ENCODE assay signal across 10 cellular contexts in the genomic region with DNA sequence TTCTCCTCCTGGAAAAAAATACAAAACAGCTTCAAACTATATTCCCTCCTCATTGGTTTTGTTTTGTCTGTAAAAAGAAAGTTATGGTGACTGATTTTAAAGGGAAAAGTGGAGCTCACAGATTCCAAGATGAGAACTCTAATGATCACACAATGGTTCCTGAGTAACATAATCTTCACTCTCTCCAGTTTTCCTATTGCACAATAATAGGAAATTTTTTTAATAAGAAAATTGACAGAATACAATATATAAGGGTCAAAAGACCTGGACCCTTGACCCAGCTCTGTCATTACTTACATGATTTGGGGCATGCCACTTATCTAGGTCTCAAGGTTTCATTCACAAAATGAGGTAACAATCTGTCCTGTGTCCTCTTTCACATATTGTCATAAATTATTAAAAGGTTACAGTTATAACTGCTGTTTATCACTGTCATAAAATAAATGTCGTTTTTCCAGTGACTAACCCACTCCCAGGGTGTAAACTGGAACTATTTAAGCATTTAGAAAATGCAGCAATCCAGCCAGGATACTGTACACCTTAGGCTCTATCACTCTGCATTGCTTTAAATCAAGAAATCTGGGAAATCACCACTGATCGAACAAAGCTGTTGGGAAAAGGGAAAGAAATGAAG. TPM values are rescaled to one million over a fixed set of nuclear protein-coding genes. Genes with fewer than 3 reads are reported as not detected.
DNase-seq lines count a peak whose midpoint lies in the region; ATAC-seq and TF ChIP-seq lines count a peak whose summit lies in the region.
"Had no signal": no experiment of that assay in that cellular context is flagged by ENCODE, and none has a peak within 500 bp of the region (broad histone marks: within the 10 kb centered on the region; RNA-seq: fewer than 3 reads in every experiment).

No MANE protein-coding gene starts in this region.

- peak overlapping the region; percentile 91 for H3K27ac Mint-ChIP-seq in activated naive CD4-positive, alpha-beta T cell treated with anti-CD3 and anti-CD28 coated beads, Interleukin-2, amount 50 U/mL, for 24 hours
- peak overlapping the region; percentile 61 for H3K27ac Mint-ChIP-seq in activated T-helper 1 cell treated with anti-CD3 and anti-CD28 coated beads, Interleukin-12 subunit alpha, Interleukin-12 subunit beta, Interleukin-2, Interleukin-4 antibody, amounts not matched to agents 30 ng/mL and 10 ng/mL and 1 ng/mL, durations not matched to agents 14 hours and 24 hours and 36 hours
- peak overlapping the region; percentile 9 to 82 (median 68) for H3K27ac Mint-ChIP-seq in immature natural killer cell

- TF ChIP-seq EP300 in upper lobe of left lung (IDR thresholded peaks at IDR 0.05): no peak

- H3K27me3 ChIP-seq in upper lobe of left lung: no peaks in the 10 kb centered on the region

- peaks cover 29 to 54% (median 35%) of the 10 kb centered on the region in 4 donors for H3K4me1 ChIP-seq in upper lobe of left lung

- TF ChIP-seq CTCF in upper lobe of left lung (IDR thresholded peaks at IDR 0.05): no peak

- H3K9me3 ChIP-seq in upper lobe of left lung: no peaks in the 10 kb centered on the region

- peaks cover 11% of the 10 kb centered on the region for H3K36me3 Mint-ChIP-seq in activated naive CD4-positive, alpha-beta T cell treated with anti-CD3 and anti-CD28 coated beads, Interleukin-2, amount 50 U/mL, for 24 hours
- H3K36me3 Mint-ChIP-seq in activated T-helper 1 cell treated with anti-CD3 and anti-CD28 coated beads, Interleukin-12 subunit alpha, Interleukin-12 subunit beta, Interleukin-2, Interleukin-4 antibody, amounts not matched to agents 30 ng/mL and 10 ng/mL and 1 ng/mL, durations not matched to agents 14 hours and 24 hours and 36 hours (ENCODE audit: low read depth): peaks cover 34% of the 10 kb centered on the region
- H3K36me3 Mint-ChIP-seq in immature natural killer cell: peaks cover 3 to 16% (median 5%) of the 10 kb centered on the region in 3 donors

- no peaks in the 10 kb centered on the region for H3K9me3 Mint-ChIP-seq in activated naive CD4-positive, alpha-beta T cell treated with anti-CD3 and anti-CD28 coated beads, Interleukin-2, amount 50 U/mL, for 24 hours
- no peaks in the 10 kb centered on the region for H3K9me3 Mint-ChIP-seq in activated T-helper 1 cell treated with anti-CD3 and anti-CD28 coated beads, Interleukin-12 subunit alpha, Interleukin-12 subunit beta, Interleukin-2, Interleukin-4 antibody, amounts not matched to agents 30 ng/mL and 10 ng/mL and 1 ng/mL, durations not matched to agents 14 hours and 24 hours and 36 hours
- H3K9me3 Mint-ChIP-seq in immature natural killer cell: peaks cover 0 to 3% (median 0%) of the 10 kb centered on the region in 6 donors

- H3K4me3 Mint-ChIP-seq in activated naive CD4-positive, alpha-beta T cell treated with anti-CD3 and anti-CD28 coated beads, Interleukin-2, amount 50 U/mL, for 24 hours: peak overlapping the region; percentile 74
- peak overlapping the region; percentile 91 for H3K4me3 Mint-ChIP-seq in activated T-helper 1 cell treated with anti-CD3 and anti-CD28 coated beads, Interleukin-12 subunit alpha, Interleukin-12 subunit beta, Interleukin-2, Interleukin-4 antibody, amounts not matched to agents 30 ng/mL and 10 ng/mL and 1 ng/mL, durations not matched to agents 14 hours and 24 hours and 36 hours
- H3K4me3 Mint-ChIP-seq in immature natural killer cell: peak overlapping the region in 3 of 5 donors; percentile 1 to 74 (median 26)

- DNase-seq in activated naive CD4-positive, alpha-beta T cell treated with Interleukin-2 at 50 U/mL for 16 hours: no peak
- DNase-seq in activated T-helper 1 cell treated with anti-CD3 and anti-CD28 coated beads, Interleukin-12 subunit alpha, Interleukin-12 subunit beta, Interleukin-2, Interleukin-4 antibody, amounts not matched to agents 30 ng/mL and 10 ng/mL and 1 ng/mL, durations not matched to agents 14 hours and 24 hours and 36 hours (ENCODE audit: low spot score): no peak
- DNase-seq in immature natural killer cell (no peak), upper lobe of left lung (no peak), epidermal melanocyte (ENCODE audit: insufficient read length, low spot score) (no peak), amygdala (lab: John Stamatoyannopoulos, UW) (no peak), NCI-H524 (lab: John Stamatoyannopoulos, UW) (no peak)

- H3K4me3 ChIP-seq in upper lobe of left lung: peak overlapping the region in 1 of 4 donors; percentile 9

- intact Hi-C loops in activated T-helper 1 cell treated with anti-CD3 and anti-CD28 coated beads, Interleukin-12 subunit alpha, Interleukin-12 subunit beta, Interleukin-2, Interleukin-4 antibody, amounts not matched to agents 30 ng/mL and 10 ng/mL and 1 ng/mL, durations not matched to agents 14 hours and 24 hours and 36 hours (cut with micrococcal nuclease): no loop called here

- peaks cover 66% of the 10 kb centered on the region for H3K4me1 Mint-ChIP-seq in activated naive CD4-positive, alpha-beta T cell treated with anti-CD3 and anti-CD28 coated beads, Interleukin-2, amount 50 U/mL, for 24 hours
- peaks cover 84% of the 10 kb centered on the region for H3K4me1 Mint-ChIP-seq in activated T-helper 1 cell treated with anti-CD3 and anti-CD28 coated beads, Interleukin-12 subunit alpha, Interleukin-12 subunit beta, Interleukin-2, Interleukin-4 antibody, amounts not matched to agents 30 ng/mL and 10 ng/mL and 1 ng/mL, durations not matched to agents 14 hours and 24 hours and 36 hours (ENCODE audit: low read depth)
- peaks cover 65 to 85% of the 10 kb centered on the region in 2 donors for H3K4me1 Mint-ChIP-seq in immature natural killer cell

- H3K27me3 Mint-ChIP-seq in activated naive CD4-positive, alpha-beta T cell treated with anti-CD3 and anti-CD28 coated beads, Interleukin-2, amount 50 U/mL, for 24 hours: no peaks in the 10 kb centered on the region
- H3K27me3 Mint-ChIP-seq in activated T-helper 1 cell treated with anti-CD3 and anti-CD28 coated beads, Interleukin-12 subunit alpha, Interleukin-12 subunit beta, Interleukin-2, Interleukin-4 antibody, amounts not matched to agents 30 ng/mL and 10 ng/mL and 1 ng/mL, durations not matched to agents 14 hours and 24 hours and 36 hours (ENCODE audit: insufficient read depth): no peaks in the 10 kb centered on the region
- H3K27me3 Mint-ChIP-seq in immature natural killer cell (ENCODE audit: low read depth in 3 of 3): peaks cover 0 to 11% (median 2%) of the 10 kb centered on the region in 3 donors

- H3K36me3 ChIP-seq in upper lobe of left lung: peaks cover 0 to 11% (median 3%) of the 10 kb centered on the region in 4 donors

- WGBS in upper lobe of left lung, 2 donors: 34 to 51% methylated on average over 2 of the region's 2 CpGs

- TF ChIP-seq POLR2A in upper lobe of left lung (IDR thresholded peaks at IDR 0.05): no peak

- H3K27ac ChIP-seq in upper lobe of left lung: peak overlapping the region; percentile 26 to 94 (median 59)

- ATAC-seq in upper lobe of left lung (ENCODE audit: low FRiP score in 2 of 2): no peak
- ATAC-seq: left ventricle myocardium superior, Panc1 had no signal

RNA-seq across cellular contexts. Expression of gene MGAT4A, which starts 4.1 kb away (rescaled TPM):
- 47.0 and 49.7 TPM in 2 replicates for total RNA-seq in activated T-helper 1 cell treated with anti-CD3 and anti-CD28 coated beads, Interleukin-12 subunit alpha, Interleukin-12 subunit beta, Interleukin-2, Interleukin-4 antibody, amounts not matched to agents 30 ng/mL and 10 ng/mL and 1 ng/mL, durations not matched to agents 14 hours and 24 hours and 36 hours
- polyA plus RNA-seq in immature natural killer cell: 100 to 1,000 TPM; 113 to 155 (median 128) TPM
- total RNA-seq in upper lobe of left lung: 10 to 100 TPM; 28.4 to 69.6 (median 53.6) TPM

Comparison
In these comparisons a context has a peak if more than half of its experiments do, and no peak if none do; other contexts are left out.
1. H3K4me3 Mint-ChIP-seq: peak in every context shown above with its lines; median percentile 91 in activated T-helper 1 cell treated with anti-CD3 and anti-CD28 coated beads, Interleukin-12 subunit alpha, Interleukin-12 subunit beta, Interleukin-2, Interleukin-4 antibody, amounts not matched to agents 30 ng/mL and 10 ng/mL and 1 ng/mL, durations not matched to agents 14 hours and 24 hours and 36 hours; 74 in activated naive CD4-positive, alpha-beta T cell treated with anti-CD3 and anti-CD28 coated beads, Interleukin-2, amount 50 U/mL, for 24 hours; 26 in immature natural killer cell.